Comparison of ENCODE assay signal across 22 cellular contexts in genomic region chr22:28538922-28539321, GRCh38.
"Had no signal": no experiment of that assay in that cellular context is flagged by ENCODE, and none has a peak within 500 bp of the region (broad histone marks: within the 10 kb centered on the region; RNA-seq: fewer than 3 reads in every experiment).

No MANE protein-coding gene starts in this region.

- H3K27ac Mint-ChIP-seq: immature natural killer cell, mesothelial cell of epicardium had no signal

- H3K36me3 Mint-ChIP-seq: immature natural killer cell had no signal

- H3K4me3 ChIP-seq: coronary artery, dorsolateral prefrontal cortex, esophagus muscularis mucosa, gastroesophageal sphincter, heart left ventricle, hepatocyte, left lung, lower lobe of right lung, mucosa of descending colon had no signal

- H3K4me1 ChIP-seq: esophagus muscularis mucosa, foreskin keratinocyte, gastroesophageal sphincter, heart left ventricle, left lung, lower lobe of right lung had no signal

- H3K4me2 ChIP-seq: hepatocyte had no signal

- H3K4me1 Mint-ChIP-seq: immature natural killer cell, mesothelial cell of epicardium had no signal

- H3K79me2 ChIP-seq: hepatocyte had no signal

- H3K36me3 ChIP-seq: esophagus muscularis mucosa, heart left ventricle, left lung, lower lobe of right lung had no signal

- H3K4me3 Mint-ChIP-seq: immature natural killer cell, mesothelial cell of epicardium had no signal

- H2AFZ ChIP-seq: hepatocyte had no signal

- DNase-seq: dermis blood vessel endothelial cell; dorsolateral prefrontal cortex; effector CD4-positive, alpha-beta T cell; effector memory CD4-positive, alpha-beta T cell; foreskin keratinocyte; heart left ventricle; hypothalamus; immature natural killer cell; islet precursor cell; kidney; kidney glomerular epithelial cell; left cardiac atrium; left lung; left ventricle myocardium superior; lower lobe of right lung; mesenchymal stem cell; mucosa of descending colon had no signal

- H3K27ac ChIP-seq: coronary artery, dorsolateral prefrontal cortex, esophagus muscularis mucosa, foreskin keratinocyte, gastroesophageal sphincter, heart left ventricle, hepatocyte, left lung, lower lobe of right lung had no signal

- ATAC-seq: foreskin keratinocyte, gastroesophageal sphincter, heart left ventricle, left cardiac atrium, left lung, left ventricle myocardium superior, lower lobe of right lung, mucosa of descending colon had no signal

- H3K9me3 ChIP-seq: esophagus muscularis mucosa, lower lobe of right lung, mucosa of descending colon had no signal

- H3K27me3 ChIP-seq: dorsolateral prefrontal cortex, esophagus muscularis mucosa, foreskin keratinocyte, gastroesophageal sphincter, heart left ventricle, hepatocyte, left lung had no signal
